In the genomic region with DNA sequence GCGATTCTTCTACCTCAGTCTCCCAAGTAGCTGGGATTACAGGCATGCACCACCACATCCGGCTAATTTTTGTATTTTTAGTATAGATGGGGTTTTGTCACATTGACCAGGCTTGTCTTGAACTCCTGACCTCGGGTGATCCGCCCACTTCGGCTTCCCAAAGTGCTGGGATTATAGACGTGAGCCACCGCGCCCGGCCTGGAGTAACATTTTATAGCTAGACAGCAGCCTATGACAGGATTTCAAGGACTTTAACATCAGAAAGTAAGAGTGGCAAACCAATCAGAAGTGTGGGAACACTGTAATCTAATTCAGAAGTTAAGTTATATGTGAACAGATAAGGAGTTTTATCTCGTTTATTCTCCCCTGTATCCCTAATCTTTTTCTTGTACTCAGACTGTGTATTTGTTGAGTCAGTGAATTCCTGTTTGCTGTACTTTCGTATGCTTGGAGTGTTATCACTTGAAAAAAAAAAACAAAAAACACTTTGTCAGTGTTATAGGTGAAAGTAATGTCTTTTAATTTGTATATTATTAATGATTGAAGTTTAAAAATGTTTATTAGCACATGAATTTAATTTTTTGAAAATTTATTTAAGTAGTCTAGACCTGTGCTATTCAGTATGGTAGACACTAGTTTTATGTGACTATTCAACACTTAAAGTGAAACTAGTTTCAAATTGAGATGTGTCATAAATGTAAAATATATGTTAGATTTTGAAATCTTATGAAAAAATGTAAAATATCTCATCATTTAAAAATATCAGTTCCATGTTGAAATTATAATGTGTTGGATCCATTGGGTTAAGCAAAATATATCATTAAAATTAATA, we compare ENCODE assay signal across 19 cellular contexts. TPM values are rescaled to one million over a fixed set of nuclear protein-coding genes. Genes with fewer than 3 reads are reported as not detected.
DNase-seq lines count a peak whose midpoint lies in the region; ATAC-seq, FAIRE-seq and TF ChIP-seq lines count a peak whose summit lies in the region.
"Had no signal": no experiment of that assay in that cellular context is flagged by ENCODE, and none has a peak within 500 bp of the region (broad histone marks: within the 10 kb centered on the region; RNA-seq: fewer than 3 reads in every experiment).

No MANE protein-coding gene starts in this region.

- no peaks in the 10 kb centered on the region for H3K27me3 ChIP-seq in liver (ENCODE audit: control insufficient read depth in 4 of 4, insufficient read depth in 4 of 4, low read length in 3 of 4)
- H3K27me3 ChIP-seq: heart right ventricle, thyroid gland had no signal

- H3K4me1 ChIP-seq in A549 (peaks cover 31% of the 10 kb centered on the region), liver (ENCODE audit: control insufficient read depth in 4 of 4, insufficient read depth in 4 of 4, low read length in 3 of 4) (peaks cover 4 to 9% (median 5%) of the 10 kb centered on the region in 4 donors)

- intact Hi-C loops in Right ventricle myocardium superior (cut with DNase I) = no loop called here

- TF ChIP-seq RAD21 in A549 (conservative IDR thresholded peaks at IDR 0.05 in 1 of 2, IDR thresholded peaks at IDR 0.05 in 1 of 2) = no peak
- TF ChIP-seq RAD21 in liver (IDR thresholded peaks at IDR 0.05) = no peak

- no peak overlapping the region for H3K4me3 Mint-ChIP-seq in effector memory CD8-positive, alpha-beta T cell
- H3K4me3 Mint-ChIP-seq: naive thymus-derived CD4-positive, alpha-beta T cell; T-helper 17 cell had no signal

- peak in 1 of 2 experiments; percentile 31; a peak in 2 of 6 replicates for ATAC-seq in A549
- ATAC-seq in effector memory CD8-positive, alpha-beta T cell (replicated peaks) = no peak
- no peak for ATAC-seq in Right ventricle myocardium superior (ENCODE audit: poor library complexity)
- ATAC-seq in GM21423 (IDR thresholded peaks at IDR 0.05; ENCODE audit: unreplicated experiment) = no peak
- ATAC-seq: heart right ventricle; naive thymus-derived CD4-positive, alpha-beta T cell; T-helper 17 cell had no signal

- peaks cover 27% of the 10 kb centered on the region for H3K36me3 Mint-ChIP-seq in effector memory CD8-positive, alpha-beta T cell (ENCODE audit: insufficient read depth)

- DNase-seq in A549 (ENCODE audit: low read depth in 1 of 2, low spot score in 1 of 2) = peak in 1 of 2 experiments; percentile 15
- peak; percentile 70 for DNase-seq in MV-4-11 (lab: John Stamatoyannopoulos, UW)
- no peak for DNase-seq in effector memory CD8-positive, alpha-beta T cell
- no peak for DNase-seq in Right ventricle myocardium superior
- DNase-seq in stimulated activated naive CD4-positive, alpha-beta T cell treated with Interleukin-2 at 50 U/mL for 16 hours (lab: John Stamatoyannopoulos, UW) = no peak
- DNase-seq in HT-29 (ENCODE audit: low spot score) = no peak
- DNase-seq: activated T-cell treated with anti-CD3 and anti-CD28 coated beads for 4 hours; caudate nucleus; heart right ventricle; left ventricle myocardium inferior; naive thymus-derived CD4-positive, alpha-beta T cell; right cardiac atrium; RPMI8226; stimulated activated CD4-positive, alpha-beta T cell treated with anti-CD3 and anti-CD28 coated beads, Interleukin-2, amount 100 ng/mL, for 24 hours; T-helper 17 cell; thyroid gland had no signal

- no peaks in the 10 kb centered on the region for H3K27me3 Mint-ChIP-seq in effector memory CD8-positive, alpha-beta T cell
- H3K27me3 Mint-ChIP-seq: naive thymus-derived CD4-positive, alpha-beta T cell; T-helper 17 cell had no signal

- TF ChIP-seq POLR2A in A549 (IDR thresholded peaks at IDR 0.05; ENCODE audit: low read length) = no peak

- H3K9me3 ChIP-seq in A549 (no peaks in the 10 kb centered on the region), liver (ENCODE audit: control insufficient read depth in 4 of 4, low read length in 3 of 4) (no peaks in the 10 kb centered on the region)
- H3K9me3 ChIP-seq: heart right ventricle, left ventricle myocardium inferior, thyroid gland had no signal

- no peak for TF ChIP-seq EP300 in A549 (IDR thresholded peaks at IDR 0.05)

- H3K27ac ChIP-seq in A549 = 0 out of 6 replicates have a peak overlapping the region, but pooled peaks of 1 of the 2 experiments have one; percentile 20
- peak overlapping the region in 1 of 2 donors; percentile 35 for H3K27ac ChIP-seq in liver (ENCODE audit: low read depth in 1 of 2, low read length in 2 of 2)
- H3K27ac ChIP-seq: heart right ventricle, left ventricle myocardium inferior, thyroid gland had no signal

- H3K4me3 ChIP-seq in A549 (no peak overlapping the region), liver (ENCODE audit: low read depth in 1 of 3, low read length in 3 of 3) (peak overlapping the region in 1 of 3 donors; percentile 25)
- H3K4me3 ChIP-seq: heart right ventricle, left ventricle myocardium inferior, thyroid gland had no signal

- CTCF ChIA-PET in A549 (lab: Yijun Ruan, JAX) = no interaction called here

- peak overlapping the region; percentile 11 to 41 for H3K27ac Mint-ChIP-seq in effector memory CD8-positive, alpha-beta T cell
- H3K27ac Mint-ChIP-seq: T-helper 17 cell had no signal

- peak; percentile 74 for FAIRE-seq in A549 (lab: Jason Lieb, UNC)
- FAIRE-seq: GM18507 had no signal

- WGBS in A549 (ENCODE audit: missing lambda C conversion rate) = 68% methylated on average over 11 of the region's 11 CpGs
- WGBS in liver = 31% methylated on average over 11 of the region's 11 CpGs

- H3K36me3 ChIP-seq in liver (ENCODE audit: control insufficient read depth in 4 of 4, insufficient read depth in 3 of 4, low read depth in 1 of 4, low read length in 3 of 4) = peaks cover 0 to 10% (median 1%) of the 10 kb centered on the region in 4 donors
- H3K36me3 ChIP-seq: thyroid gland had no signal

- H3K4me2 ChIP-seq in A549 = peak overlapping the region; percentile 27; the same call in 2 of the 3 replicates

- H3K9me3 Mint-ChIP-seq in effector memory CD8-positive, alpha-beta T cell = no peaks in the 10 kb centered on the region
- H3K9me3 Mint-ChIP-seq: naive thymus-derived CD4-positive, alpha-beta T cell had no signal

- H3K9ac ChIP-seq in liver (ENCODE audit: low read depth in 1 of 2, low read length in 2 of 2) = peak overlapping the region in 1 of 2 donors; percentile 61

- TF ChIP-seq CTCF in A549 (IDR thresholded peaks at IDR 0.05) (no peak), liver (IDR thresholded peaks at IDR 0.05; ENCODE audit: low read depth, low read length, missing input control) (no peak)

- peaks cover 24 to 41% of the 10 kb centered on the region in 2 donors for H3K4me1 Mint-ChIP-seq in effector memory CD8-positive, alpha-beta T cell (ENCODE audit: low read depth in 2 of 2)

- POLR2A ChIA-PET in A549 (lab: Yijun Ruan, JAX) = no interaction called here

TF ChIP-seq in A549, 52 proteins besides CTCF, POLR2A, EP300 and RAD21:
- TF ChIP-seq POLR2AphosphoS2 (conservative IDR thresholded peaks at IDR 0.05; ENCODE audit: low read length) (no peak), MAZ (IDR thresholded peaks at IDR 0.05; ENCODE audit: borderline replicate concordance, low read depth, low read length) (no peak), ELK1 (IDR thresholded peaks at IDR 0.05; ENCODE audit: low read depth, low read length) (no peak), TP53 (CRISPR knock-in tag; IDR thresholded peaks at IDR 0.05) (no peak)

TF ChIP-seq in liver, 16 proteins besides CTCF, POLR2A, EP300 and RAD21:
- TF ChIP-seq GABPA (IDR thresholded peaks at IDR 0.05 in 1 of 2, conservative IDR thresholded peaks at IDR 0.05 in 1 of 2) (no peak), NR2F2 (IDR thresholded peaks at IDR 0.05) (peak; percentile 7), FOXA1 (IDR thresholded peaks at IDR 0.05) (no peak)
TF ChIP-seq in liver: peak in this region for 1.

RNA-seq across cellular contexts. Expression of gene RSBN1L, which starts 38.5 kb away (rescaled TPM):
- polyA plus RNA-seq in A549 (2011; rRNA removed) = 10.5 and 13.0 TPM in 2 replicates
- 2.5 and 2.9 TPM in 2 replicates for polyA plus RNA-seq in A549 (2012; cell fraction: cytosol; rRNA removed)
- polyA plus RNA-seq in A549 (2012; cell fraction: nucleus; rRNA removed) = 3.6 and 4.1 TPM in 2 replicates
- polyA plus RNA-seq in A549 (2017; fragmentation: RNase III; extraction: RNeasy Plus Mini Kit Qiagen cat#74134 plus additional on column Dnase treatment) = 9.9 to 11.1 TPM (median 11.1 TPM) in 3 replicates
- 10.8 and 17.3 TPM in 2 replicates for polyA minus RNA-seq in A549 (2011; rRNA and poly(A)+ RNA removed)
- total RNA-seq in liver = 10 to 100 TPM; 11.6 to 23.4 TPM
- 1 to 10 TPM; 3.3 to 4.1 TPM for polyA plus RNA-seq in liver
- 9.3 TPM for total RNA-seq in Right ventricle myocardium superior
- total RNA-seq in HT-29 (2014; rRNA removed; shearing (Covaris generic)) = 9.9 and 12.4 TPM in 2 replicates
